In the genomic region with DNA sequence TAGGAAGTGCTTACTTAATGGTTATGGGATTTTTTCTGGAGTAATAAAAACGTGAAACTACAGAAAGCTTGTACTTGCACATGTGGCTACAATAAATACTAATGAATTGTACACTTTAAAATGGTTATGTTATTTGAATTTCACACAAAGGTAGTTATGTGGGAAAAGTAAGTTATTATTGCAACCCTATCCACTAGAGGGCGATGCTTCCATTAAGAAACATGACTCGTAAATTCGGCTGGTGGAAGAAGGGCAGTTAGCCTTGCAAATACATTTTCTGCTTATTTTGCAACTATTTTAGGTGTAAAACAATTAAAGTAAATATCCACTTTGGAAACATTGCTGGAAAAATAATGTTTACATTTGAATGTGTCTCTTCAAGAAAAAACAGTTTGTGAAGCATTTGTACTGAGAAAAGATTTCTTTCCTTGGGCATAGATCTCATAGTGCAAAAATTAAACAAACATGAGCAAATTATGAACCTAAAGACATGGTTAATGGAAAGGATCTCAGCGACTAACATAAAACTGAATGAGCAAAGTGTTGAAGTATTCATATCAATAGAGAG, we compare ENCODE assay signal across 8 cellular contexts.
DNase-seq lines count a peak whose midpoint lies in the region; ATAC-seq and TF ChIP-seq lines count a peak whose summit lies in the region.

No MANE protein-coding gene starts in this region.

- ATAC-seq in GM19467 (IDR thresholded peaks at IDR 0.05; ENCODE audit: unreplicated experiment) (peak; percentile 72), GM21737 (IDR thresholded peaks at IDR 0.05; ENCODE audit: unreplicated experiment) (no peak)
- no peak for ATAC-seq in stimulated activated effector memory CD8-positive, alpha-beta T cell treated with anti-CD3 and anti-CD28 coated beads, Interleukin-12 subunit alpha, Interleukin-12 subunit beta, amount 100 ng/mL, for 72 hours

- CTCF ChIA-PET in OCI-LY7 (lab: Charles Lee; ENCODE audit: unreplicated experiment), result interaction anchor here (0.7 kb wide), 1 partner anchor 473 kb away, joined by 3 read pairs; no protein-coding TSS in a partner anchor

- no peak overlapping the region for H3K27ac ChIP-seq in KMS-11
- H3K27ac ChIP-seq in OCI-LY7 (ENCODE audit: low read depth, low read length, poor library complexity, severe bottlenecking), result no peak overlapping the region

- H3K4me3 Mint-ChIP-seq in nephron progenitor cell, result no peak overlapping the region
- no peak overlapping the region for H3K4me3 Mint-ChIP-seq in stimulated activated effector memory CD8-positive, alpha-beta T cell treated with anti-CD3 and anti-CD28 coated beads, Interleukin-12 subunit alpha, Interleukin-12 subunit beta, amount 100 ng/mL, for 72 hours

- H2AFZ ChIP-seq in KMS-11 (ENCODE audit: low read depth), result no peak overlapping the region
- no peak overlapping the region for H2AFZ ChIP-seq in OCI-LY7 (ENCODE audit: low read length)

- H3K9ac ChIP-seq in KMS-11 (no peak overlapping the region), endocrine pancreas (ENCODE audit: control insufficient read depth, insufficient read depth, low read length) (peak overlapping the region; percentile 13)

- no peaks in the 10 kb centered on the region for H3K9me2 ChIP-seq in OCI-LY7 (ENCODE audit: insufficient read depth, low read length)

- no peak overlapping the region for H3K27ac Mint-ChIP-seq in nephron progenitor cell
- H3K27ac Mint-ChIP-seq in stimulated activated effector memory CD8-positive, alpha-beta T cell treated with anti-CD3 and anti-CD28 coated beads, Interleukin-12 subunit alpha, Interleukin-12 subunit beta, amount 100 ng/mL, for 72 hours, result no peak overlapping the region

- H3K4me1 Mint-ChIP-seq in nephron progenitor cell, result peaks cover 39% of the 10 kb centered on the region
- H3K4me1 Mint-ChIP-seq in stimulated activated effector memory CD8-positive, alpha-beta T cell treated with anti-CD3 and anti-CD28 coated beads, Interleukin-12 subunit alpha, Interleukin-12 subunit beta, amount 100 ng/mL, for 72 hours, result no peaks in the 10 kb centered on the region

- no peaks in the 10 kb centered on the region for H3K27me3 Mint-ChIP-seq in nephron progenitor cell (ENCODE audit: low read depth, poor library complexity)

- DNase-seq in DMS153 (lab: John Stamatoyannopoulos, UW), result peak; percentile 48
- peak; percentile 75 for DNase-seq in OCI-LY7 (ENCODE audit: low spot score)
- DNase-seq in nephron progenitor cell, result peak; percentile 30
- no peak for DNase-seq in stimulated activated effector memory CD8-positive, alpha-beta T cell treated with anti-CD3 and anti-CD28 coated beads, Interleukin-12 subunit alpha, Interleukin-12 subunit beta, amount 100 ng/mL, for 72 hours (ENCODE audit: low spot score in 2 of 2)

- H3K36me3 Mint-ChIP-seq in nephron progenitor cell (ENCODE audit: low read depth), result no peaks in the 10 kb centered on the region
- H3K36me3 Mint-ChIP-seq in stimulated activated effector memory CD8-positive, alpha-beta T cell treated with anti-CD3 and anti-CD28 coated beads, Interleukin-12 subunit alpha, Interleukin-12 subunit beta, amount 100 ng/mL, for 72 hours, result no peaks in the 10 kb centered on the region

- no TSS peak for BruUV-seq in OCI-LY7 (replicated peaks; lab: Mats Ljungman, UMichigan)

- H3K4me1 ChIP-seq in KMS-11 (ENCODE audit: low read depth, poor library complexity, severe bottlenecking) (no peaks in the 10 kb centered on the region), OCI-LY7 (ENCODE audit: insufficient read depth, low read length, poor library complexity, severe bottlenecking) (no peaks in the 10 kb centered on the region), endocrine pancreas (ENCODE audit: control insufficient read depth, insufficient read depth, low read length) (peaks cover 8% of the 10 kb centered on the region)

- TF ChIP-seq CTCF in KMS-11 (conservative IDR thresholded peaks at IDR 0.05; ENCODE audit: low read depth, low read length), result peak; percentile 81
- TF ChIP-seq CTCF in OCI-LY7 (conservative IDR thresholded peaks at IDR 0.05; ENCODE audit: low read length), result peak; percentile 92
- peak; percentile 78 for TF ChIP-seq CTCF in nephron progenitor cell (IDR thresholded peaks at IDR 0.05)

- H3K4me3 ChIP-seq in KMS-11 (IDR thresholded peaks at IDR 0.05; ENCODE audit: insufficient read depth, low read depth, low read length) (no peak overlapping the region), OCI-LY7 (ENCODE audit: low read depth, low read length, poor library complexity, severe bottlenecking) (no peak overlapping the region), endocrine pancreas (ENCODE audit: control insufficient read depth, insufficient read depth, low read length) (peak overlapping the region; percentile 59)

- H3K9me3 Mint-ChIP-seq in nephron progenitor cell, result no peaks in the 10 kb centered on the region
- H3K9me3 Mint-ChIP-seq in stimulated activated effector memory CD8-positive, alpha-beta T cell treated with anti-CD3 and anti-CD28 coated beads, Interleukin-12 subunit alpha, Interleukin-12 subunit beta, amount 100 ng/mL, for 72 hours, result no peaks in the 10 kb centered on the region

- H3K9me3 ChIP-seq in OCI-LY7 (ENCODE audit: low read length) (no peaks in the 10 kb centered on the region), endocrine pancreas (ENCODE audit: control insufficient read depth, low read length) (no peaks in the 10 kb centered on the region)

- no peak overlapping the region for H3K4me2 ChIP-seq in KMS-11
- H3K4me2 ChIP-seq in OCI-LY7 (ENCODE audit: low read length), result no peak overlapping the region

- no peaks in the 10 kb centered on the region for H3K36me3 ChIP-seq in KMS-11 (ENCODE audit: insufficient read depth)
- no peaks in the 10 kb centered on the region for H3K36me3 ChIP-seq in OCI-LY7 (ENCODE audit: insufficient read depth, low read length)
- H3K36me3 ChIP-seq in endocrine pancreas (ENCODE audit: control insufficient read depth, insufficient read depth, low read length), result no peaks in the 10 kb centered on the region

- H3K79me2 ChIP-seq in KMS-11 (ENCODE audit: insufficient read depth, low read depth) (no peaks in the 10 kb centered on the region), OCI-LY7 (ENCODE audit: insufficient read depth, low read depth, low read length) (no peaks in the 10 kb centered on the region)

- intact Hi-C loops in OCI-LY7 (cut with micrococcal nuclease; ENCODE audit: unreplicated experiment), result loop anchor here (1.0 to 5.0 kb wide), 3 partner anchors 161 to 473 kb away; no protein-coding TSS in a partner anchor

- no peaks in the 10 kb centered on the region for H3K27me3 ChIP-seq in KMS-11 (ENCODE audit: insufficient read depth, low read depth)
- no peaks in the 10 kb centered on the region for H3K27me3 ChIP-seq in endocrine pancreas (ENCODE audit: control insufficient read depth, insufficient read depth, low read length)

- H4K20me1 ChIP-seq in KMS-11 (ENCODE audit: insufficient read depth) (no peaks in the 10 kb centered on the region), OCI-LY7 (ENCODE audit: insufficient read depth, low read length) (no peaks in the 10 kb centered on the region)

- POLR2A ChIA-PET in OCI-LY7 (lab: Charles Lee), result interaction anchor here (1.0 to 2.2 kb wide), 2 partner anchors 299 to 473 kb away, joined by 3 to 5 read pairs; no protein-coding TSS in a partner anchor

Comparison
In these comparisons a context has a peak if more than half of its experiments do, and no peak if none do; other contexts are left out.
1. DNase-seq: peak in DMS153 (single experiment), OCI-LY7 (single experiment) and nephron progenitor cell (single experiment); none in stimulated activated effector memory CD8-positive, alpha-beta T cell treated with anti-CD3 and anti-CD28 coated beads, Interleukin-12 subunit alpha, Interleukin-12 subunit beta, amount 100 ng/mL, for 72 hours (0 of 2).
2. Peak in every context shown above with its lines, with median percentiles within 50 percentile points of each other: CTCF ChIP-seq.